Comparison of ENCODE assay signal across 11 cellular contexts in genomic region chr3:119588112-119588511, GRCh38. TPM values are rescaled to one million over a fixed set of nuclear protein-coding genes. Genes with fewer than 3 reads are reported as not detected.
A peak's percentile ranks its signal among the peaks of the same experiment; 100 is the strongest.
DNase-seq lines count a peak whose midpoint lies in the region; ATAC-seq lines count a peak whose summit lies in the region.
"Had no signal": no experiment of that assay in that cellular context is flagged by ENCODE, and none has a peak within 500 bp of the region (broad histone marks: within the 10 kb centered on the region; RNA-seq: fewer than 3 reads in every experiment).

No MANE protein-coding gene starts in this region.

- DNase-seq in EL (peak; percentile 15), sciatic nerve (ENCODE audit: low spot score) (peak; percentile 79), T-helper 9 cell (no peak), NCI-H1417 treated with DMSO at 0.1 percent for 48 hours (lab: John Stamatoyannopoulos, UW) (no peak)
- DNase-seq in activated naive CD8-positive, alpha-beta T cell treated with anti-CD3 and anti-CD28 coated beads for 36 hours = peak; percentile 41
- DNase-seq: MG63; naive thymus-derived CD8-positive, alpha-beta T cell had no signal

- no peak overlapping the region for H3K4me3 Mint-ChIP-seq in activated naive CD8-positive, alpha-beta T cell treated with anti-CD3 and anti-CD28 coated beads for 36 hours
- H3K4me3 Mint-ChIP-seq: naive thymus-derived CD8-positive, alpha-beta T cell had no signal

- ATAC-seq in HG02852 (IDR thresholded peaks at IDR 0.05; ENCODE audit: unreplicated experiment) = peak; percentile 46
- ATAC-seq in sciatic nerve = peak; percentile 57
- no peak for ATAC-seq in GM19035 (IDR thresholded peaks at IDR 0.05; ENCODE audit: unreplicated experiment)
- no peak for ATAC-seq in GM21515 (IDR thresholded peaks at IDR 0.05; ENCODE audit: unreplicated experiment)
- ATAC-seq: HCT116; naive thymus-derived CD8-positive, alpha-beta T cell had no signal

- H3K36me3 Mint-ChIP-seq in activated naive CD8-positive, alpha-beta T cell treated with anti-CD3 and anti-CD28 coated beads for 36 hours = peaks cover 10% of the 10 kb centered on the region

- H3K9me3 Mint-ChIP-seq in activated naive CD8-positive, alpha-beta T cell treated with anti-CD3 and anti-CD28 coated beads for 36 hours = peaks cover 10% of the 10 kb centered on the region

- H3K27ac Mint-ChIP-seq in activated naive CD8-positive, alpha-beta T cell treated with anti-CD3 and anti-CD28 coated beads for 36 hours = peak overlapping the region; percentile 62

- intact Hi-C loops in sciatic nerve (cut with DNase I) = no loop called here

- peaks cover 24% of the 10 kb centered on the region for H3K4me1 Mint-ChIP-seq in activated naive CD8-positive, alpha-beta T cell treated with anti-CD3 and anti-CD28 coated beads for 36 hours

- H3K27me3 Mint-ChIP-seq in activated naive CD8-positive, alpha-beta T cell treated with anti-CD3 and anti-CD28 coated beads for 36 hours = peaks cover 8% of the 10 kb centered on the region

RNA-seq across cellular contexts. Expression of gene ADPRH, which starts 8.8 kb away (rescaled TPM):
- 1 to 10 TPM; 5.8 to 6.0 TPM for total RNA-seq in activated naive CD8-positive, alpha-beta T cell treated with anti-CD3 and anti-CD28 coated beads for 36 hours
- total RNA-seq in sciatic nerve = 9.3 TPM

RNA-seq across cellular contexts. Expression of gene PLA1A, which starts 9.6 kb away (rescaled TPM):
- total RNA-seq in activated naive CD8-positive, alpha-beta T cell treated with anti-CD3 and anti-CD28 coated beads for 36 hours = not detected
- 0.76 TPM for total RNA-seq in sciatic nerve
- total RNA-seq: naive thymus-derived CD8-positive, alpha-beta T cell had no signal

RNA-seq across cellular contexts. Expression of gene CD80, which starts 28.7 kb away (rescaled TPM):
- 1 to 10 TPM; 4.2 to 4.7 TPM for total RNA-seq in activated naive CD8-positive, alpha-beta T cell treated with anti-CD3 and anti-CD28 coated beads for 36 hours
- total RNA-seq in sciatic nerve = 1.6 TPM

Comparison
In these comparisons a context has a peak if more than half of its experiments do, and no peak if none do; other contexts are left out.
1. DNase-seq: peak in EL (single experiment), activated naive CD8-positive, alpha-beta T cell treated with anti-CD3 and anti-CD28 coated beads for 36 hours (single experiment) and sciatic nerve (single experiment); none in T-helper 9 cell (single experiment) and NCI-H1417 treated with DMSO at 0.1 percent for 48 hours (single experiment).
2. ATAC-seq: peak in HG02852 (single experiment) and sciatic nerve (single experiment); none in GM19035 (single experiment) and GM21515 (single experiment).